ENCODE assay signal across 11 cellular contexts in genomic region chr21:42669069-42669468, GRCh38. TPM values are rescaled to one million over a fixed set of nuclear protein-coding genes. Genes with fewer than 3 reads are reported as not detected.
DNase-seq lines count a peak whose midpoint lies in the region; ATAC-seq and TF ChIP-seq lines count a peak whose summit lies in the region.
"Had no signal": no experiment of that assay in that cellular context is flagged by ENCODE, and none has a peak within 500 bp of the region (broad histone marks: within the 10 kb centered on the region; RNA-seq: fewer than 3 reads in every experiment).

No MANE protein-coding gene starts in this region.

- no peaks in the 10 kb centered on the region for H3K9me3 Mint-ChIP-seq in nephron

- TF ChIP-seq CTCF in DOHH2 (IDR thresholded peaks at IDR 0.05; ENCODE audit: low read depth, low read length, poor library complexity, severe bottlenecking) (no peak), fibroblast of pulmonary artery (IDR thresholded peaks at IDR 0.05; ENCODE audit: low read length, missing control alignments) (peak; percentile 42), nephron (IDR thresholded peaks at IDR 0.05; ENCODE audit: unreplicated experiment in 3 of 3) (peak in 1 of 3 experiments; percentile 25), colonic mucosa (IDR thresholded peaks at IDR 0.05) (no peak)

- H3K4me3 ChIP-seq in DOHH2 (ENCODE audit: low read length): peak overlapping the region; percentile 45; the same call in 1 of the 2 replicates
- H3K4me3 ChIP-seq in fibroblast of pulmonary artery (replicated peaks; ENCODE audit: low read depth, low read length): no peak overlapping the region
- no peak overlapping the region for H3K4me3 ChIP-seq in colonic mucosa

- H3K36me3 Mint-ChIP-seq in nephron (ENCODE audit: low read depth): peaks cover 9% of the 10 kb centered on the region

- DNase-seq in NCI-H69 (lab: John Stamatoyannopoulos, UW) (peak; percentile 21), fibroblast of pulmonary artery (ENCODE audit: low read depth) (peak; percentile 30), colonic mucosa (no peak), germinal center (ENCODE audit: low spot score) (no peak), RPMI8226 (no peak)
- DNase-seq: activated T-cell treated with anti-CD3 and anti-CD28 coated beads, Interleukin-2, amount 50 U/mL, for 48 hours; BE2C; NCI-H526 treated with DMSO at 0.1 percent for 48 hours had no signal

- intact Hi-C loops in colonic mucosa (cut with DNase I): no loop called here

- H3K27ac ChIP-seq in DOHH2 (ENCODE audit: low read depth, low read length) (peak overlapping the region; percentile 78), colonic mucosa (no peak overlapping the region)

- H3F3A ChIP-seq in DOHH2 (ENCODE audit: control insufficient read depth, insufficient read depth): peaks cover 25% of the 10 kb centered on the region

- H3K9ac ChIP-seq in colonic mucosa (ENCODE audit: low read depth in 2 of 2, low read length in 2 of 2): no peak overlapping the region

- peak overlapping the region; percentile 43 to 57 (median 46) for H3K4me3 Mint-ChIP-seq in nephron

- H3K79me2 ChIP-seq in DOHH2 (ENCODE audit: control insufficient read depth, low read length): peaks cover 46% of the 10 kb centered on the region

- H3K4me1 ChIP-seq in DOHH2 (ENCODE audit: control insufficient read depth, low read length): peaks cover 81% of the 10 kb centered on the region
- H3K4me1 ChIP-seq in colonic mucosa: peaks cover 9% of the 10 kb centered on the region

- H3K4me1 Mint-ChIP-seq in nephron: peaks cover 51% of the 10 kb centered on the region

- 0 out of 2 replicates have a peak, but pooled peaks cover 6% of the 10 kb centered on the region for H4K20me1 ChIP-seq in DOHH2 (ENCODE audit: control insufficient read depth, insufficient read depth, low read depth, low read length)

- H3K27me3 ChIP-seq in DOHH2 (ENCODE audit: control insufficient read depth, low read length) (no peaks in the 10 kb centered on the region), colonic mucosa (no peaks in the 10 kb centered on the region)
- H3K27me3 ChIP-seq: BE2C had no signal

- H3K36me3 ChIP-seq in DOHH2 (ENCODE audit: control insufficient read depth, low read length) (peaks cover 23% of the 10 kb centered on the region), colonic mucosa (no peaks in the 10 kb centered on the region)
- H3K36me3 ChIP-seq: BE2C had no signal

- H3K27ac Mint-ChIP-seq in nephron: peak overlapping the region; percentile 92 to 94 (median 93)

- no peaks in the 10 kb centered on the region for H3K27me3 Mint-ChIP-seq in nephron (ENCODE audit: low read depth)

- peak overlapping the region; percentile 70 for H3K4me2 ChIP-seq in DOHH2 (ENCODE audit: low read length)

- H3K9me3 ChIP-seq in DOHH2 (ENCODE audit: control insufficient read depth, insufficient read depth, low read length) (peaks cover 4% of the 10 kb centered on the region; the same call in 1 of the 2 replicates), colonic mucosa (no peaks in the 10 kb centered on the region)
- H3K9me3 ChIP-seq: BE2C had no signal

- no peak for ATAC-seq in GM21447 (IDR thresholded peaks at IDR 0.05; ENCODE audit: unreplicated experiment)

- H3K9me2 ChIP-seq in DOHH2 (replicated peaks; ENCODE audit: control insufficient read depth, low read length): no peaks in the 10 kb centered on the region

RNA-seq across cellular contexts. Expression of gene PDE9A, which starts 15.6 kb away (rescaled TPM):
- 10 to 100 TPM; 37.5 to 56.0 TPM for total RNA-seq in colonic mucosa

Comparison
In these comparisons a context has a peak if more than half of its experiments do, and no peak if none do; other contexts are left out.
1. DNase-seq: peak in NCI-H69 (single experiment) and fibroblast of pulmonary artery (single experiment); none in colonic mucosa (single experiment), germinal center (single experiment) and RPMI8226 (single experiment).